ENCODE assay signal across 11 cellular contexts in the genomic region with DNA sequence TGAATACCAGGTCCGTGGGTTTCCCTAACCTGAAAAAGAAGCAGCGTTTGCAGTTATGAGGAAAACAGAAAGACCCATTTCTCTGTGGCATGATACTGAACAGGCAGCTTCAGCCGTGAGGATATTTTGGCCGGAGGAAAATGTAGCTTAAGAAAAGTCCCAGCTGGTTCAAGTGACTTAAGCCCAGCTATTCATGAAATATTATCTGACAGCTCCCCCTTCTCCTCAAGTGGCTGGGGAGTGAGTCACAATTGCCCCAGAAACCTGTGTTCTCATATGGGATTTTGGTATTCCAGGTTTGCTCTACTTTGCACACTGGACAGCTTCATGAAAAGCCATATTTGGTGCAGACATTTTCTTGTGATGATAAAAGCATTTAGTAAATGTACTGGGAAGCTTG. TPM values are rescaled to one million over a fixed set of nuclear protein-coding genes. Genes with fewer than 3 reads are reported as not detected.
A peak's percentile ranks its signal among the peaks of the same experiment; 100 is the strongest.
DNase-seq lines count a peak whose midpoint lies in the region; ATAC-seq and TF ChIP-seq lines count a peak whose summit lies in the region.
"Had no signal": no experiment of that assay in that cellular context is flagged by ENCODE, and none has a peak within 500 bp of the region (broad histone marks: within the 10 kb centered on the region; RNA-seq: fewer than 3 reads in every experiment).

No MANE protein-coding gene starts in this region.

- H3K27ac Mint-ChIP-seq in stimulated activated naive CD8-positive, alpha-beta T cell treated with anti-CD3 and anti-CD28 coated beads, Interleukin-15, amount 100 ng/mL, for 72 hours = no peak overlapping the region

- H3K36me3 ChIP-seq in WERI-Rb-1 = no peaks in the 10 kb centered on the region
- no peaks in the 10 kb centered on the region for H3K36me3 ChIP-seq in transverse colon

- TF ChIP-seq POLR2A in transverse colon (IDR thresholded peaks at IDR 0.05) = no peak

- H3K4me1 Mint-ChIP-seq in stimulated activated naive CD8-positive, alpha-beta T cell treated with anti-CD3 and anti-CD28 coated beads, Interleukin-15, amount 100 ng/mL, for 72 hours = no peaks in the 10 kb centered on the region

- no peak for TF ChIP-seq EP300 in transverse colon (IDR thresholded peaks at IDR 0.05; ENCODE audit: low read depth)

- WGBS in transverse colon (ENCODE audit: low coverage in 1 of 2), 2 donors = 56 to 80% methylated on average over 1 to 4 of the region's 4 CpGs

- H3K27me3 Mint-ChIP-seq in stimulated activated naive CD8-positive, alpha-beta T cell treated with anti-CD3 and anti-CD28 coated beads, Interleukin-15, amount 100 ng/mL, for 72 hours = peaks cover 18% of the 10 kb centered on the region

- ATAC-seq in left ventricle myocardium superior = peak; percentile 66
- ATAC-seq in stimulated activated naive CD8-positive, alpha-beta T cell treated with anti-CD3 and anti-CD28 coated beads, Interleukin-15, amount 100 ng/mL, for 72 hours = no peak

- H3K4me3 ChIP-seq in WERI-Rb-1 (ENCODE audit: low read depth, low read length) (no peak overlapping the region), transverse colon (no peak overlapping the region)

- in situ Hi-C loops in transverse colon (cut with MboI; ENCODE audit: low pct_ligation_motif_present in 1 of 4, low pct_unique_long_range_greater_than_20kb in 1 of 4, low sequenced_read_pairs in 3 of 4) = no loop called here

- H3K27ac ChIP-seq in WERI-Rb-1 (no peak overlapping the region; the same call in 1 of the 2 replicates), transverse colon (peak overlapping the region; percentile 11 to 58 (median 25))
- H3K27ac ChIP-seq: 22Rv1 had no signal

- H3K27me3 ChIP-seq in WERI-Rb-1 (ENCODE audit: insufficient read depth, low read depth, severe bottlenecking) = no peaks in the 10 kb centered on the region
- H3K27me3 ChIP-seq in transverse colon = no peaks in the 10 kb centered on the region

- TF ChIP-seq CTCF in WERI-Rb-1 (IDR thresholded peaks at IDR 0.05; ENCODE audit: low read depth, low read length) (no peak), transverse colon (IDR thresholded peaks at IDR 0.05) (no peak)

- H3K9me3 ChIP-seq in WERI-Rb-1 (ENCODE audit: severe bottlenecking) = no peaks in the 10 kb centered on the region
- H3K9me3 ChIP-seq in transverse colon = no peaks in the 10 kb centered on the region

- intact Hi-C loops in left ventricle myocardium superior (cut with micrococcal nuclease) (no loop called here), transverse colon (cut with DNase I; ENCODE audit: low total_unique reads) (no loop called here)

- H3K4me3 Mint-ChIP-seq in stimulated activated naive CD8-positive, alpha-beta T cell treated with anti-CD3 and anti-CD28 coated beads, Interleukin-15, amount 100 ng/mL, for 72 hours = no peak overlapping the region

- DNase-seq in DMS 273 (lab: John Stamatoyannopoulos, UW; ENCODE audit: unreplicated experiment) (peak; percentile 51), DMS 273 treated with DMSO at 0.1 percent for 48 hours (lab: John Stamatoyannopoulos, UW) (no peak), WERI-Rb-1 (peak; percentile 24), left ventricle myocardium superior (no peak), transverse colon (no peak), HuH-7 (ENCODE audit: low spot score) (no peak)
- DNase-seq in stimulated activated naive CD8-positive, alpha-beta T cell treated with anti-CD3 and anti-CD28 coated beads, Interleukin-15, amount 100 ng/mL, for 72 hours = no peak
- DNase-seq in stimulated activated CD4-positive, alpha-beta T cell treated with anti-CD3 and anti-CD28 coated beads, Interleukin-12 subunit alpha, Interleukin-12 subunit beta, amount 100 ng/mL, for 4 hours = no peak
- DNase-seq: activated CD4-positive, alpha-beta T cell treated with anti-CD3 and anti-CD28 coated beads, Interleukin-2, amount 50 U/mL, for 1 hour; activated naive CD4-positive, alpha-beta T cell treated with anti-CD3 and anti-CD28 coated beads, Interleukin-2, amount 50 U/mL, for 16 hours had no signal

- no peaks in the 10 kb centered on the region for H3K9me3 Mint-ChIP-seq in stimulated activated naive CD8-positive, alpha-beta T cell treated with anti-CD3 and anti-CD28 coated beads, Interleukin-15, amount 100 ng/mL, for 72 hours

- H3K4me1 ChIP-seq in transverse colon = peaks cover 6 to 19% (median 11%) of the 10 kb centered on the region in 4 donors

RNA-seq across cellular contexts. Expression of gene ROR1, which starts 47.8 kb away (rescaled TPM):
- total RNA-seq in left ventricle myocardium superior (9.0 TPM), transverse colon (1 to 10 TPM; 3.0 to 6.7 (median 4.6) TPM)

Comparison
In these comparisons a context has a peak if more than half of its experiments do, and no peak if none do; other contexts are left out.
1. DNase-seq: peak in DMS 273 (single experiment) and WERI-Rb-1 (single experiment); none in DMS 273 treated with DMSO at 0.1 percent for 48 hours (single experiment), left ventricle myocardium superior (single experiment), transverse colon (single experiment), HuH-7 (single experiment), stimulated activated naive CD8-positive, alpha-beta T cell treated with anti-CD3 and anti-CD28 coated beads, Interleukin-15, amount 100 ng/mL, for 72 hours (0 of 2) and stimulated activated CD4-positive, alpha-beta T cell treated with anti-CD3 and anti-CD28 coated beads, Interleukin-12 subunit alpha, Interleukin-12 subunit beta, amount 100 ng/mL, for 4 hours (single experiment).